In the genomic region with DNA sequence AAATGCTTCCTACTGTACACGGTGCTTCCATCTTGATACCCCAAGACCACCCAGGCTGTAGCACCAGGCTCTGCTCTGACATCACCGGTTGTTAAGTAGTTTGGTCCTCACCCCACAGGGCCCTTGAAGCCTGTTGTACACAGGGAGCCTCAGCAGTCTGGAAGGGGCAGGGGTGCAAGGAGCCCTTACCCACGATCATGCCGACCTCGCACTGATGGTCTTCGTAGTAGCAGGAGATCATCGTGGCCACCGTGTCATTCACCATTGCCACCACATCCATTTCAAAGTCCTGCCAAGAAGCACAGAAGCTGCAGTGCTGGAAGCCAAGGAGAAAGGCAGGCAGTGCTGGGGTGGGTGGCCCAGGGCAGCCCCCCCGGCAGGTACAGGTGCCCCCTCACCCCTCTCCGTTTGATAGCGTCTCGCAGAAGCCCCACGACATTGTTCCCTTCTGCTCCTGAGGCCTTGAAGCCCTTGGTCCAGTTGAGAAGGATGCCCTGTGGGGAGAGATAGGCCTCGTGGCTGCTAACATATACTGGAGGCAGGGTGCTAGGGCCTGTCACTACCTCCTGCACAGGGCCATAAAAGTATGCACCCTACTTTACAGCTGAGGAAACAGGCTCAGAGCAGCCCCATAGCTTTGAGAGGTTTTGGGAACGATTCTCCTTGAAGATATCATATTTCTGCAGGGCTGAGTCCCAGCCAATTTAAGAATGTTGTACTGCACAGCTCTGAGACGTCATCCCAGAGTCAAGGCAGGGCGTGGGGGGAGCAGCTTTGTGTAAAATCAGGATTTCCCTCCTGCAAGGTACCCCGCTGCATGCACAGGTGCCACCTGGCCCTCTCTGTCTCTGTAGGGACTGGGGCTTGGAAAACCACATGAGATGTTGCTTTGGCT, we compare ENCODE assay signal across 1 cellular context.
TF ChIP-seq lines count a peak whose summit lies in the region.

No MANE protein-coding gene starts in this region.

TF ChIP-seq in GM12878, 131 proteins besides CTCF, POLR2A, EP300 and RAD21:
- TF ChIP-seq IKZF2 (IDR thresholded peaks at IDR 0.05) (no peak), BRCA1 (IDR thresholded peaks at IDR 0.05; ENCODE audit: low read depth, low read length) (no peak), ZNF217 (IDR thresholded peaks at IDR 0.05) (no peak), GATAD2B (conservative IDR thresholded peaks at IDR 0.05; ENCODE audit: low read depth) (no peak), E4F1 (IDR thresholded peaks at IDR 0.05; ENCODE audit: borderline replicate concordance, partially characterized antibody) (no peak), ZNF274 (IDR thresholded peaks at IDR 0.05; ENCODE audit: insufficient read depth, insufficient read length) (no peak), SIX5 (IDR thresholded peaks at IDR 0.05; ENCODE audit: low read depth, low read length, severe bottlenecking) (no peak), SRF (IDR thresholded peaks at IDR 0.05; ENCODE audit: low read depth in 2 of 2, low read length in 2 of 2) (no peak), ATF7 (IDR thresholded peaks at IDR 0.05; ENCODE audit: low read depth) (no peak), SUPT20H (IDR thresholded peaks at IDR 0.05; ENCODE audit: borderline replicate concordance, control insufficient read depth, low read depth, low read length) (no peak), POLR2AphosphoS5 (IDR thresholded peaks at IDR 0.05; ENCODE audit: low read length) (no peak), RBBP5 (conservative IDR thresholded peaks at IDR 0.05) (no peak), CBX5 (IDR thresholded peaks at IDR 0.05; ENCODE audit: low read depth) (no peak), BACH1 (IDR thresholded peaks at IDR 0.05; ENCODE audit: borderline replicate concordance) (no peak)
- TF ChIP-seq, protein P1, sequence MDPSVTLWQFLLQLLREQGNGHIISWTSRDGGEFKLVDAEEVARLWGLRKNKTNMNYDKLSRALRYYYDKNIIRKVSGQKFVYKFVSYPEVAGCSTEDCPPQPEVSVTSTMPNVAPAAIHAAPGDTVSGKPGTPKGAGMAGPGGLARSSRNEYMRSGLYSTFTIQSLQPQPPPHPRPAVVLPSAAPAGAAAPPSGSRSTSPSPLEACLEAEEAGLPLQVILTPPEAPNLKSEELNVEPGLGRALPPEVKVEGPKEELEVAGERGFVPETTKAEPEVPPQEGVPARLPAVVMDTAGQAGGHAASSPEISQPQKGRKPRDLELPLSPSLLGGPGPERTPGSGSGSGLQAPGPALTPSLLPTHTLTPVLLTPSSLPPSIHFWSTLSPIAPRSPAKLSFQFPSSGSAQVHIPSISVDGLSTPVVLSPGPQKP (IDR thresholded peaks at IDR 0.05; ENCODE audit: low read depth, low read length), result no peak
